14 cellular contexts compared by ENCODE assay signal in the genomic region with DNA sequence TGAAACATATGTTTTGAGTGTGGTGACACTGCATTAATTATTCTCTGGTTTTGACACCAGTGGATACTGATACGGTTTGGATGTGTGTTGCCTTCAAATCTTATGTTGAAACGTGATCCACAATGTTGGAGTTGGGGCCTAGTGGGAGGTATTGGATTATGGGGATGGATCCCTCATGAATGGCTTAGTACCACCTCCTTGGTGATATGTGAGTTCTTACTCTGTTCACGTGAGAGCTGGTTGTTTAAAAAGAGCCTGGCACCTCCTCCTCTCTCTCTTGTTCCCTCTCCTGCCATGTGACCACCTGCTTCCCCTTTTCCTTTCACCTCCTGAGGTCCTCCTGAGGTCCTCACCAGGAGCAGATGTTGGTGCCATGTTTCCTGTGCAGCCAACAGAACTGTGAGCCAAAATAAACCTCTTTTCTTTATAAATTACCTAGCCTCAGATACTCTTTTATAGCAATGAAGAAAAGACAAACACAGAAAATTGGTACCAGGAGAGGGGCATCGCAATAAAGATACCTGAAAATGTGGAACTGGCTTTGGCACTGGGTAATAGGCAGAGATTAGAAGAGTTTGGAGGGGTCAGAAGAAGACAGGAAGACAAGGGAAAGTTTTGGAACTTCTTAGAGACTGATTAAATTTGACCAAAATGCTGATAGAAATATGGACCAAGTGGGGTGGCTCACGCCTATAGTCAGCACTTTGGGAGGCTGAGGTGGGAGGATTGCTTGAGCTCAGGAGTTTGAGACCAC. TPM values are rescaled to one million over a fixed set of nuclear protein-coding genes. Genes with fewer than 3 reads are reported as not detected.
DNase-seq lines count a peak whose midpoint lies in the region; ATAC-seq and TF ChIP-seq lines count a peak whose summit lies in the region.
"Had no signal": no experiment of that assay in that cellular context is flagged by ENCODE, and none has a peak within 500 bp of the region (broad histone marks: within the 10 kb centered on the region; RNA-seq: fewer than 3 reads in every experiment).

No MANE protein-coding gene starts in this region.

- TF ChIP-seq EP300 in sigmoid colon (IDR thresholded peaks at IDR 0.05): no peak

- intact Hi-C loops in sigmoid colon (cut with DNase I): no loop called here

- H3K27me3 Mint-ChIP-seq in central memory CD8-positive, alpha-beta T cell: no peaks in the 10 kb centered on the region

- H3K27ac ChIP-seq in sigmoid colon: peak overlapping the region; percentile 1 to 66 (median 60)
- H3K27ac ChIP-seq: skin epidermis, tibial nerve had no signal

- H3K4me3 ChIP-seq in sigmoid colon: no peak overlapping the region
- H3K4me3 ChIP-seq: HAP-1, skin epidermis, tibial nerve had no signal

- peaks cover 0 to 6% (median 0%) of the 10 kb centered on the region in 4 donors for H3K36me3 ChIP-seq in sigmoid colon
- H3K36me3 ChIP-seq: tibial nerve had no signal

- no peaks in the 10 kb centered on the region for H3K9me3 ChIP-seq in sigmoid colon
- H3K9me3 ChIP-seq: tibial nerve had no signal

- peak overlapping the region; percentile 1 for H3K4me3 Mint-ChIP-seq in central memory CD8-positive, alpha-beta T cell

- H3K36me3 Mint-ChIP-seq in central memory CD8-positive, alpha-beta T cell (ENCODE audit: insufficient read depth): peaks cover 29% of the 10 kb centered on the region

- H3K27me3 ChIP-seq in sigmoid colon: no peaks in the 10 kb centered on the region
- H3K27me3 ChIP-seq: tibial nerve had no signal

- no peak for ATAC-seq in central memory CD8-positive, alpha-beta T cell (replicated peaks; ENCODE audit: extremely low read depth, poor library complexity, severe bottlenecking)
- ATAC-seq in GM19035 (IDR thresholded peaks at IDR 0.05; ENCODE audit: unreplicated experiment) (no peak), HG03095 (IDR thresholded peaks at IDR 0.05; ENCODE audit: unreplicated experiment) (no peak)

- peak overlapping the region; percentile 81 for H3K27ac Mint-ChIP-seq in central memory CD8-positive, alpha-beta T cell (ENCODE audit: low read depth)

- peaks cover 55% of the 10 kb centered on the region for H3K4me1 Mint-ChIP-seq in central memory CD8-positive, alpha-beta T cell

- WGBS in sigmoid colon, 2 donors: 87 to 94% methylated on average over 5 of the region's 5 CpGs

- no peak for TF ChIP-seq CTCF in sigmoid colon (IDR thresholded peaks at IDR 0.05)

- no peak for TF ChIP-seq POLR2A in sigmoid colon (IDR thresholded peaks at IDR 0.05)

- H3K4me1 ChIP-seq in sigmoid colon: peaks cover 0 to 90% (median 65%) of the 10 kb centered on the region in 4 donors

- peak; percentile 23 to 75 for DNase-seq in NCI-H2081 (lab: John Stamatoyannopoulos, UW)
- no peak for DNase-seq in NCI-H2081 treated with DMSO at 0.1 percent for 48 hours (lab: John Stamatoyannopoulos, UW)
- DNase-seq in NCI-H2196 treated with DMSO at 0.1 percent for 48 hours (lab: John Stamatoyannopoulos, UW; ENCODE audit: unreplicated experiment): peak; percentile 18
- DNase-seq in central memory CD8-positive, alpha-beta T cell (ENCODE audit: low spot score in 2 of 2): no peak
- no peak for DNase-seq in sigmoid colon
- no peak for DNase-seq in kidney glomerular epithelial cell (lab: John Stamatoyannopoulos, UW)
- DNase-seq: activated CD4-positive, alpha-beta T cell treated with anti-CD3 and anti-CD28 coated beads for 1 hour; NCI-H1436; NCI-H748 treated with DMSO at 0.1 percent for 48 hours had no signal

- H3K9me3 Mint-ChIP-seq in central memory CD8-positive, alpha-beta T cell: peaks cover 6% of the 10 kb centered on the region

RNA-seq across cellular contexts. Expression of gene RASSF3, which starts 23.1 kb away (rescaled TPM):
- 100 to 1,000 TPM; 143 to 348 (median 203) TPM for total RNA-seq in sigmoid colon
- polyA plus RNA-seq in sigmoid colon: 100 to 1,000 TPM in 1 of 3 donors, 10 to 100 TPM in 2; 34.7 to 113 (median 65.5) TPM

Comparison
In these comparisons a context has a peak if more than half of its experiments do, and no peak if none do; other contexts are left out.
1. DNase-seq: peak in NCI-H2081 (2 of 2) and NCI-H2196 treated with DMSO at 0.1 percent for 48 hours (single experiment); none in NCI-H2081 treated with DMSO at 0.1 percent for 48 hours (single experiment), central memory CD8-positive, alpha-beta T cell (0 of 2), sigmoid colon (single experiment) and kidney glomerular epithelial cell (single experiment).